ENCODE assay signal across 21 cellular contexts in genomic region chr10:110434477-110435096, GRCh38.
DNase-seq lines count a peak whose midpoint lies in the region; ATAC-seq and TF ChIP-seq lines count a peak whose summit lies in the region.
"Had no signal": no experiment of that assay in that cellular context is flagged by ENCODE, and none has a peak within 500 bp of the region (broad histone marks: within the 10 kb centered on the region; RNA-seq: fewer than 3 reads in every experiment).

No MANE protein-coding gene starts in this region.

- H3K4me3 ChIP-seq in NB4 (ENCODE audit: low read depth, low read length), result no peak overlapping the region
- H3K4me3 ChIP-seq in upper lobe of right lung, result no peak overlapping the region
- H3K4me3 ChIP-seq: cardiac muscle cell, stomach had no signal

- H3K4me3 Mint-ChIP-seq in WTC11, result no peak overlapping the region

- no peaks in the 10 kb centered on the region for H3K27me3 ChIP-seq in upper lobe of right lung
- H3K27me3 ChIP-seq: cardiac muscle cell, stomach had no signal

- in situ Hi-C loops in GM13976 (cut with MboI; ENCODE audit: low sequenced_read_pairs, unreplicated experiment), result no loop called here

- TF ChIP-seq POLR2A in NB4 (IDR thresholded peaks at IDR 0.05; ENCODE audit: extremely low read depth, insufficient read length) (no peak), erythroblast (IDR thresholded peaks at IDR 0.05; ENCODE audit: low read length) (no peak)

- intact Hi-C loops in upper lobe of right lung (cut with DNase I), result no loop called here

- no peak overlapping the region for H3K27ac ChIP-seq in upper lobe of right lung
- H3K27ac ChIP-seq: cardiac muscle cell, stomach had no signal

- H3K27ac Mint-ChIP-seq in WTC11, result no peak overlapping the region

- H3K36me3 ChIP-seq in upper lobe of right lung, result no peaks in the 10 kb centered on the region
- H3K36me3 ChIP-seq: cardiac muscle cell, stomach had no signal

- no peak for ATAC-seq in WTC11
- no peak for ATAC-seq in upper lobe of right lung
- ATAC-seq: HCT116 had no signal

- H3K4me1 ChIP-seq in upper lobe of right lung, result no peaks in the 10 kb centered on the region

- POLR2A ChIA-PET in WTC11 (lab: Charles Lee), result no interaction called here

- H3K9me3 Mint-ChIP-seq in WTC11, result peaks cover 9% of the 10 kb centered on the region

- H3K27me3 Mint-ChIP-seq in WTC11 (ENCODE audit: low read depth), result no peaks in the 10 kb centered on the region; the same call in 1 of the 2 replicates

- CTCF ChIA-PET in WTC11 (lab: Charles Lee), result no interaction called here

- peaks cover 10% of the 10 kb centered on the region for H3K4me1 Mint-ChIP-seq in WTC11

- TF ChIP-seq CTCF in NB4 (IDR thresholded peaks at IDR 0.05; ENCODE audit: low read depth, low read length) (no peak), WTC11 (IDR thresholded peaks at IDR 0.05) (no peak), upper lobe of right lung (IDR thresholded peaks at IDR 0.05) (no peak), GM13976 (IDR thresholded peaks at IDR 0.05; ENCODE audit: borderline replicate concordance, control extremely low read depth, extremely low read depth, insufficient read depth, missing control alignments) (no peak)

- DNase-seq in activated effector memory CD4-positive, alpha-beta T cell treated with anti-CD3 and anti-CD28 coated beads, Interleukin-2, amount 50 U/mL, for 16 hours, result peak; percentile 27
- no peak for DNase-seq in activated effector memory CD4-positive, alpha-beta T cell treated with Interleukin-2 at 50 U/mL for 16 hours
- DNase-seq in NB4 (ENCODE audit: low read depth), result peak; percentile 70
- peak; percentile 1 for DNase-seq in WTC11 (ENCODE audit: low spot score)
- DNase-seq in upper lobe of right lung, result peak; percentile 56
- no peak for DNase-seq in erythroblast (lab: John Stamatoyannopoulos, UW)
- no peak for DNase-seq in GM13976 (ENCODE audit: low spot score)
- no peak for DNase-seq in germinal center (ENCODE audit: low spot score)
- DNase-seq: activated CD4-positive, alpha-beta T cell treated with anti-CD3 and anti-CD28 coated beads, Interleukin-2, amount 50 U/mL, for 4 hours; activated naive CD4-positive, alpha-beta T cell treated with Interleukin-2 at 50 U/mL for 16 hours; amniotic stem cell; foreskin fibroblast; hippocampal formation; NCI-H1105; NCI-H774; RPMI8226; stimulated activated CD4-positive, alpha-beta T cell treated with anti-CD3 and anti-CD28 coated beads, Interleukin-4, amount 100 ng/mL, for 4 hours; trophoblast cell had no signal

- no peaks in the 10 kb centered on the region for H3K36me3 Mint-ChIP-seq in WTC11

- H3K9me3 ChIP-seq in upper lobe of right lung, result no peaks in the 10 kb centered on the region
- H3K9me3 ChIP-seq: stomach had no signal

TF ChIP-seq in WTC11, 78 proteins besides CTCF, POLR2A, EP300 and RAD21:
- TF ChIP-seq ZNF423 (CRISPR knock-in tag; IDR thresholded peaks at IDR 0.05) (no peak), FOXK1 (CRISPR knock-in tag; IDR thresholded peaks at IDR 0.05) (no peak), ZSCAN18 (CRISPR knock-in tag; IDR thresholded peaks at IDR 0.05) (no peak), IRF1 (CRISPR knock-in tag; IDR thresholded peaks at IDR 0.05) (no peak), ZNF121 (CRISPR knock-in tag; IDR thresholded peaks at IDR 0.05) (no peak), E2F4 (CRISPR knock-in tag; IDR thresholded peaks at IDR 0.05; ENCODE audit: borderline replicate concordance, low read depth) (no peak), TP53 (CRISPR knock-in tag; IDR thresholded peaks at IDR 0.05) (no peak)

Comparison
In these comparisons a context has a peak if more than half of its experiments do, and no peak if none do; other contexts are left out.
1. DNase-seq: peak in activated effector memory CD4-positive, alpha-beta T cell treated with anti-CD3 and anti-CD28 coated beads, Interleukin-2, amount 50 U/mL, for 16 hours (single experiment), NB4 (single experiment), WTC11 (single experiment) and upper lobe of right lung (single experiment); none in activated effector memory CD4-positive, alpha-beta T cell treated with Interleukin-2 at 50 U/mL for 16 hours (single experiment), erythroblast (0 of 2), GM13976 (single experiment) and germinal center (single experiment).